ENCODE assay signal across 1 cellular context in the genomic region with DNA sequence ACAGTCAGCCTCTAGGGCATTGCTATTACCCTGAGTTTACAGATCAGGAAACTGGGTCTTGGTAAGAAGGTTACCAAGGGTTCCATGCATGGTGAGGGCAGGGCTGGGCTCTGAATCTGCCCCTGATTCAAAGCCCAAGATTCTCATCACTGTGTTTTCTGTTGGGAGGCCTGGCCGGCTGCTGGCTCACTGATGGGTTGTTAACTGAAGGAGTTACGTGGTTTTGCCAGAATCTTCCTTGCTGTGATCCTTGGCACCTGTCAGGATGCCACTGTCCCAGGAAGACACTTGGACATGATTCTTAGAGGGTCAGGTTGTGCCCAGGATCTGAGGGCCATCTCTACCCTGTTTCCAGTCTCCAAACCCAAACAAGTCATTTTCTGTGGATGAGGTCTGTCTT.
TF ChIP-seq lines count a peak whose summit lies in the region.

No MANE protein-coding gene starts in this region.

TF ChIP-seq in GM23338, 12 proteins besides CTCF, POLR2A, EP300 and RAD21 (continued from another document):
- TF ChIP-seq ZNF462 (CRISPR knock-in tag; IDR thresholded peaks at IDR 0.05): no peak
